In the genomic region with DNA sequence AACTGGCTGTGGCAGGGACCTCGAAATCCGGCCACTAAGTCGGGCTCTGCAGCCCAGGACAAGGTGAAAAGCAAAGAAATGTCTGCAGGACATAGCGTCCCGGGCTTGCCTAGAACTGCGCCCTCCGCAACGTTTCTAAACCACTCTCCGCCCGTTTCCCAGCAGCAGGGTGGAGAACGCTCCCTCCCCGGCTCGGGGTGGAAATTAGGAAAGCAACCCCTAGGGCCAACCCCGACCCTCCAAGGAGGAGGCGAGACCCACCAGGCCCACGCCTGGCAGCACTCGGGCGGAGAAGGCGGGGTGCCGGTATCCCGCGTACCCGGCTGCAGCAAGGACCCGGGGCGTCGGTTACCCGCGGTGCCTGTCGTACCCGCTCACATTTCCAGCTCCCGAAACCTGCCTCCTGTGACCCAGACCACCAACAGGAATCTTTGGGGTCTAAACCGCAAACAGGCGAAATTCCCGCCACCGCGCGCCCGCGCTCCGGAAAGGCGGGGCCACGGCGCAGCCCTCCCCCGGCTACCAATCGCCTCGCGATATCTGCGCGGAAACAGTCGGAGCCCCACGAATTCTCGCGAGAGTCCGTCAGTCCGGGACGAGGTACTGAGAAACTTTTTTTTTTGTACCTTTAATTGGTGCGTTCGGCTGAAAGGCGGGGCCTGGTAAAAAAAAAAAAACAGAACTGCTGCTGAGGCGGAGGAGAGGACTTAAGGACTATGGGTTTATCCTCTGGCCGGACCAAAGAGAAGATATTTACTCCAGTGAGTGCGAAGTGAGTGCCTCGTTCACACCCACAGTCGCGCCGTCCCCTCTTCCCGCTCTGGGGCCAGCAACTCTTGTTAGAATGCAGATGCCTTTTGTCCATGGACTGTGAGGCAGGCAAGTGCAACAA, we compare ENCODE assay signal across 1 cellular context.
A peak's percentile ranks its signal among the peaks of the same experiment; 100 is the strongest.
TF ChIP-seq lines count a peak whose summit lies in the region.

A gene with protein sequence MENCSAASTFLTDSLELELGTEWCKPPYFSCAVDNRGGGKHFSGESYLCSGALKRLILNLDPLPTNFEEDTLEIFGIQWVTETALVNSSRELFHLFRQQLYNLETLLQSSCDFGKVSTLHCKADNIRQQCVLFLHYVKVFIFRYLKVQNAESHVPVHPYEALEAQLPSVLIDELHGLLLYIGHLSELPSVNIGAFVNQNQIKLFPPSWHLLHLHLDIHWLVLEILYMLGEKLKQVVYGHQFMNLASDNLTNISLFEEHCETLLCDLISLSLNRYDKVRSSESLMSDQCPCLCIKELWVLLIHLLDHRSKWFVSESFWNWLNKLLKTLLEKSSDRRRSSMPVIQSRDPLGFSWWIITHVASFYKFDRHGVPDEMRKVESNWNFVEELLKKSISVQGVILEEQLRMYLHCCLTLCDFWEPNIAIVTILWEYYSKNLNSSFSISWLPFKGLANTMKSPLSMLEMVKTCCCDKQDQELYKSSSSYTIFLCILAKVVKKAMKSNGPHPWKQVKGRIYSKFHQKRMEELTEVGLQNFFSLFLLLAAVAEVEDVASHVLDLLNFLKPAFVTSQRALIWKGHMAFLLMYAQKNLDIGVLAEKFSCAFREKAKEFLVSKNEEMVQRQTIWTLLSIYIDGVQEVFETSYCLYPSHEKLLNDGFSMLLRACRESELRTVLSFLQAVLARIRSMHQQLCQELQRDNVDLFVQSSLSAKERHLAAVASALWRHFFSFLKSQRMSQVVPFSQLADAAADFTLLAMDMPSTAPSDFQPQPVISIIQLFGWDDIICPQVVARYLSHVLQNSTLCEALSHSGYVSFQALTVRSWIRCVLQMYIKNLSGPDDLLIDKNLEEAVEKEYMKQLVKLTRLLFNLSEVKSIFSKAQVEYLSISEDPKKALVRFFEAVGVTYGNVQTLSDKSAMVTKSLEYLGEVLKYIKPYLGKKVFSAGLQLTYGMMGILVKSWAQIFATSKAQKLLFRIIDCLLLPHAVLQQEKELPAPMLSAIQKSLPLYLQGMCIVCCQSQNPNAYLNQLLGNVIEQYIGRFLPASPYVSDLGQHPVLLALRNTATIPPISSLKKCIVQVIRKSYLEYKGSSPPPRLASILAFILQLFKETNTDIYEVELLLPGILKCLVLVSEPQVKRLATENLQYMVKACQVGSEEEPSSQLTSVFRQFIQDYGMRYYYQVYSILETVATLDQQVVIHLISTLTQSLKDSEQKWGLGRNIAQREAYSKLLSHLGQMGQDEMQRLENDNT (minus strand): TSS at position 491 of the 892 bp plus-strand sequence. CDS start 739 bp downstream, outside the sequence.

TF ChIP-seq in GM12878, 131 proteins besides CTCF, POLR2A, EP300 and RAD21 (continued from another document and continues in another):
- TF ChIP-seq, protein P1, sequence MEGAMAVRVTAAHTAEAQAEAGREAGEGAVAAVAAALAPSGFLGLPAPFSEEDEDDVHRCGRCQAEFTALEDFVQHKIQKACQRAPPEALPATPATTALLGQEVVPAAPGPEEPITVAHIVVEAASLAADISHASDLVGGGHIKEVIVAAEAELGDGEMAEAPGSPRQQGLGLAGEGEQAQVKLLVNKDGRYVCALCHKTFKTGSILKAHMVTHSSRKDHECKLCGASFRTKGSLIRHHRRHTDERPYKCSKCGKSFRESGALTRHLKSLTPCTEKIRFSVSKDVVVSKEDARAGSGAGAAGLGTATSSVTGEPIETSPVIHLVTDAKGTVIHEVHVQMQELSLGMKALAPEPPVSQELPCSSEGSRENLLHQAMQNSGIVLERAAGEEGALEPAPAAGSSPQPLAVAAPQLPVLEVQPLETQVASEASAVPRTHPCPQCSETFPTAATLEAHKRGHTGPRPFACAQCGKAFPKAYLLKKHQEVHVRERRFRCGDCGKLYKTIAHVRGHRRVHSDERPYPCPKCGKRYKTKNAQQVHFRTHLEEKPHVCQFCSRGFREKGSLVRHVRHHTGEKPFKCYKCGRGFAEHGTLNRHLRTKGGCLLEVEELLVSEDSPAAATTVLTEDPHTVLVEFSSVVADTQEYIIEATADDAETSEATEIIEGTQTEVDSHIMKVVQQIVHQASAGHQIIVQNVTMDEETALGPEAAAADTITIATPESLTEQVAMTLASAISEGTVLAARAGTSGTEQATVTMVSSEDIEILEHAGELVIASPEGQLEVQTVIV (IDR thresholded peaks at IDR 0.05; ENCODE audit: borderline replicate concordance, partially characterized antibody): no peak
- TF ChIP-seq NR2C2 (IDR thresholded peaks at IDR 0.05; ENCODE audit: borderline replicate concordance, control insufficient read depth, insufficient read length, low read depth) (no peak), MYB (IDR thresholded peaks at IDR 0.05; ENCODE audit: borderline replicate concordance, low read depth, low read length) (no peak), TCF7 (IDR thresholded peaks at IDR 0.05; ENCODE audit: borderline replicate concordance) (no peak), ZNF207 (IDR thresholded peaks at IDR 0.05; ENCODE audit: borderline replicate concordance) (0 out of 2 replicates have a peak, but pooled peaks have one; percentile 60), CBX3 (IDR thresholded peaks at IDR 0.05; ENCODE audit: borderline replicate concordance, low read depth) (no peak), ETV6 (conservative IDR thresholded peaks at IDR 0.05 in 1 of 2, IDR thresholded peaks at IDR 0.05 in 1 of 2; ENCODE audit: borderline replicate concordance in 1 of 2, low read depth in 1 of 2) (no peak), MXI1 (IDR thresholded peaks at IDR 0.05; ENCODE audit: low read depth, low read length) (peak; percentile 84), CHD2 (IDR thresholded peaks at IDR 0.05; ENCODE audit: borderline replicate concordance, low read depth, low read length) (peak; percentile 100), NR2F1 (conservative IDR thresholded peaks at IDR 0.05) (no peak), RFX5 (IDR thresholded peaks at IDR 0.05; ENCODE audit: low read depth, low read length) (no peak), SMAD5 (IDR thresholded peaks at IDR 0.05; ENCODE audit: low read depth) (no peak), JUND (IDR thresholded peaks at IDR 0.05; ENCODE audit: low read depth, low read length) (no peak), KDM1A (IDR thresholded peaks at IDR 0.05; ENCODE audit: borderline replicate concordance) (no peak), CBFB (IDR thresholded peaks at IDR 0.05; ENCODE audit: low read depth) (peak; percentile 99), STAT1 (conservative IDR thresholded peaks at IDR 0.05) (no peak), TCF12 (IDR thresholded peaks at IDR 0.05; ENCODE audit: low read depth, low read length) (no peak), RB1 (IDR thresholded peaks at IDR 0.05; ENCODE audit: borderline replicate concordance) (peak; percentile 99), ASH2L (IDR thresholded peaks at IDR 0.05; ENCODE audit: borderline replicate concordance, low read depth) (peak; percentile 98; the same call in 1 of the 2 replicates), SMC3 (IDR thresholded peaks at IDR 0.05; ENCODE audit: borderline replicate concordance, low read length) (no peak), NFIC (IDR thresholded peaks at IDR 0.05; ENCODE audit: low read depth, low read length) (0 out of 2 replicates have a peak, but pooled peaks have one; percentile 13), GABPA (IDR thresholded peaks at IDR 0.05; ENCODE audit: low read depth) (no peak), PML (IDR thresholded peaks at IDR 0.05; ENCODE audit: low read length) (peak; percentile 66), NFYA (IDR thresholded peaks at IDR 0.05; ENCODE audit: borderline replicate concordance, low read depth, low read length) (no peak), CHD1 (IDR thresholded peaks at IDR 0.05; ENCODE audit: low read depth, low read length) (no peak)
- TF ChIP-seq, protein P2, sequence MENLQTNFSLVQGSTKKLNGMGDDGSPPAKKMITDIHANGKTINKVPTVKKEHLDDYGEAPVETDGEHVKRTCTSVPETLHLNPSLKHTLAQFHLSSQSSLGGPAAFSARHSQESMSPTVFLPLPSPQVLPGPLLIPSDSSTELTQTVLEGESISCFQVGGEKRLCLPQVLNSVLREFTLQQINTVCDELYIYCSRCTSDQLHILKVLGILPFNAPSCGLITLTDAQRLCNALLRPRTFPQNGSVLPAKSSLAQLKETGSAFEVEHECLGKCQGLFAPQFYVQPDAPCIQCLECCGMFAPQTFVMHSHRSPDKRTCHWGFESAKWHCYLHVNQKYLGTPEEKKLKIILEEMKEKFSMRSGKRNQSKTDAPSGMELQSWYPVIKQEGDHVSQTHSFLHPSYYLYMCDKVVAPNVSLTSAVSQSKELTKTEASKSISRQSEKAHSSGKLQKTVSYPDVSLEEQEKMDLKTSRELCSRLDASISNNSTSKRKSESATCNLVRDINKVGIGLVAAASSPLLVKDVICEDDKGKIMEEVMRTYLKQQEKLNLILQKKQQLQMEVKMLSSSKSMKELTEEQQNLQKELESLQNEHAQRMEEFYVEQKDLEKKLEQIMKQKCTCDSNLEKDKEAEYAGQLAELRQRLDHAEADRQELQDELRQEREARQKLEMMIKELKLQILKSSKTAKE (IDR thresholded peaks at IDR 0.05; ENCODE audit: low read depth, poor library complexity, severe bottlenecking): no peak
- TF ChIP-seq, protein P3, sequence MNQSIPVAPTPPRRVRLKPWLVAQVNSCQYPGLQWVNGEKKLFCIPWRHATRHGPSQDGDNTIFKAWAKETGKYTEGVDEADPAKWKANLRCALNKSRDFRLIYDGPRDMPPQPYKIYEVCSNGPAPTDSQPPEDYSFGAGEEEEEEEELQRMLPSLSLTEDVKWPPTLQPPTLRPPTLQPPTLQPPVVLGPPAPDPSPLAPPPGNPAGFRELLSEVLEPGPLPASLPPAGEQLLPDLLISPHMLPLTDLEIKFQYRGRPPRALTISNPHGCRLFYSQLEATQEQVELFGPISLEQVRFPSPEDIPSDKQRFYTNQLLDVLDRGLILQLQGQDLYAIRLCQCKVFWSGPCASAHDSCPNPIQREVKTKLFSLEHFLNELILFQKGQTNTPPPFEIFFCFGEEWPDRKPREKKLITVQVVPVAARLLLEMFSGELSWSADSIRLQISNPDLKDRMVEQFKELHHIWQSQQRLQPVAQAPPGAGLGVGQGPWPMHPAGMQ (IDR thresholded peaks at IDR 0.05; ENCODE audit: borderline replicate concordance): peak; percentile 92
- TF ChIP-seq, protein P4, sequence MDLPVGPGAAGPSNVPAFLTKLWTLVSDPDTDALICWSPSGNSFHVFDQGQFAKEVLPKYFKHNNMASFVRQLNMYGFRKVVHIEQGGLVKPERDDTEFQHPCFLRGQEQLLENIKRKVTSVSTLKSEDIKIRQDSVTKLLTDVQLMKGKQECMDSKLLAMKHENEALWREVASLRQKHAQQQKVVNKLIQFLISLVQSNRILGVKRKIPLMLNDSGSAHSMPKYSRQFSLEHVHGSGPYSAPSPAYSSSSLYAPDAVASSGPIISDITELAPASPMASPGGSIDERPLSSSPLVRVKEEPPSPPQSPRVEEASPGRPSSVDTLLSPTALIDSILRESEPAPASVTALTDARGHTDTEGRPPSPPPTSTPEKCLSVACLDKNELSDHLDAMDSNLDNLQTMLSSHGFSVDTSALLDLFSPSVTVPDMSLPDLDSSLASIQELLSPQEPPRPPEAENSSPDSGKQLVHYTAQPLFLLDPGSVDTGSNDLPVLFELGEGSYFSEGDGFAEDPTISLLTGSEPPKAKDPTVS (IDR thresholded peaks at IDR 0.05; ENCODE audit: low read depth, low read length): no peak
- TF ChIP-seq, protein P5, sequence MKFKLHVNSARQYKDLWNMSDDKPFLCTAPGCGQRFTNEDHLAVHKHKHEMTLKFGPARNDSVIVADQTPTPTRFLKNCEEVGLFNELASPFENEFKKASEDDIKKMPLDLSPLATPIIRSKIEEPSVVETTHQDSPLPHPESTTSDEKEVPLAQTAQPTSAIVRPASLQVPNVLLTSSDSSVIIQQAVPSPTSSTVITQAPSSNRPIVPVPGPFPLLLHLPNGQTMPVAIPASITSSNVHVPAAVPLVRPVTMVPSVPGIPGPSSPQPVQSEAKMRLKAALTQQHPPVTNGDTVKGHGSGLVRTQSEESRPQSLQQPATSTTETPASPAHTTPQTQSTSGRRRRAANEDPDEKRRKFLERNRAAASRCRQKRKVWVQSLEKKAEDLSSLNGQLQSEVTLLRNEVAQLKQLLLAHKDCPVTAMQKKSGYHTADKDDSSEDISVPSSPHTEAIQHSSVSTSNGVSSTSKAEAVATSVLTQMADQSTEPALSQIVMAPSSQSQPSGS (IDR thresholded peaks at IDR 0.05; ENCODE audit: low read length): peak; percentile 55
- TF ChIP-seq, protein P6, sequence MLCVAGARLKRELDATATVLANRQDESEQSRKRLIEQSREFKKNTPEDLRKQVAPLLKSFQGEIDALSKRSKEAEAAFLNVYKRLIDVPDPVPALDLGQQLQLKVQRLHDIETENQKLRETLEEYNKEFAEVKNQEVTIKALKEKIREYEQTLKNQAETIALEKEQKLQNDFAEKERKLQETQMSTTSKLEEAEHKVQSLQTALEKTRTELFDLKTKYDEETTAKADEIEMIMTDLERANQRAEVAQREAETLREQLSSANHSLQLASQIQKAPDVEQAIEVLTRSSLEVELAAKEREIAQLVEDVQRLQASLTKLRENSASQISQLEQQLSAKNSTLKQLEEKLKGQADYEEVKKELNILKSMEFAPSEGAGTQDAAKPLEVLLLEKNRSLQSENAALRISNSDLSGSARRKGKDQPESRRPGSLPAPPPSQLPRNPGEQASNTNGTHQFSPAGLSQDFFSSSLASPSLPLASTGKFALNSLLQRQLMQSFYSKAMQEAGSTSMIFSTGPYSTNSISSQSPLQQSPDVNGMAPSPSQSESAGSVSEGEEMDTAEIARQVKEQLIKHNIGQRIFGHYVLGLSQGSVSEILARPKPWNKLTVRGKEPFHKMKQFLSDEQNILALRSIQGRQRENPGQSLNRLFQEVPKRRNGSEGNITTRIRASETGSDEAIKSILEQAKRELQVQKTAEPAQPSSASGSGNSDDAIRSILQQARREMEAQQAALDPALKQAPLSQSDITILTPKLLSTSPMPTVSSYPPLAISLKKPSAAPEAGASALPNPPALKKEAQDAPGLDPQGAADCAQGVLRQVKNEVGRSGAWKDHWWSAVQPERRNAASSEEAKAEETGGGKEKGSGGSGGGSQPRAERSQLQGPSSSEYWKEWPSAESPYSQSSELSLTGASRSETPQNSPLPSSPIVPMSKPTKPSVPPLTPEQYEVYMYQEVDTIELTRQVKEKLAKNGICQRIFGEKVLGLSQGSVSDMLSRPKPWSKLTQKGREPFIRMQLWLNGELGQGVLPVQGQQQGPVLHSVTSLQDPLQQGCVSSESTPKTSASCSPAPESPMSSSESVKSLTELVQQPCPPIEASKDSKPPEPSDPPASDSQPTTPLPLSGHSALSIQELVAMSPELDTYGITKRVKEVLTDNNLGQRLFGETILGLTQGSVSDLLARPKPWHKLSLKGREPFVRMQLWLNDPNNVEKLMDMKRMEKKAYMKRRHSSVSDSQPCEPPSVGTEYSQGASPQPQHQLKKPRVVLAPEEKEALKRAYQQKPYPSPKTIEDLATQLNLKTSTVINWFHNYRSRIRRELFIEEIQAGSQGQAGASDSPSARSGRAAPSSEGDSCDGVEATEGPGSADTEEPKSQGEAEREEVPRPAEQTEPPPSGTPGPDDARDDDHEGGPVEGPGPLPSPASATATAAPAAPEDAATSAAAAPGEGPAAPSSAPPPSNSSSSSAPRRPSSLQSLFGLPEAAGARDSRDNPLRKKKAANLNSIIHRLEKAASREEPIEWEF (IDR thresholded peaks at IDR 0.05; ENCODE audit: insufficient replicate concordance, low read depth, low read length): no peak
